ENCODE assay signal across 8 cellular contexts in genomic region chr11:134207538-134208239, GRCh38. TPM values are rescaled to one million over a fixed set of nuclear protein-coding genes. Genes with fewer than 3 reads are reported as not detected.
DNase-seq lines count a peak whose midpoint lies in the region; ATAC-seq and TF ChIP-seq lines count a peak whose summit lies in the region.

No MANE protein-coding gene starts in this region.

- H3K4me3 Mint-ChIP-seq in HFFc6 (no peak overlapping the region), endothelial cell (ENCODE audit: unreplicated experiment) (no peak overlapping the region)

- no peaks in the 10 kb centered on the region for H3K4me1 ChIP-seq in psoas muscle

- no peak overlapping the region for H3K4me3 ChIP-seq in AG09309 (ENCODE audit: control insufficient read depth, low read depth, low read length)
- no peak overlapping the region for H3K4me3 ChIP-seq in psoas muscle

- WGBS in psoas muscle, 3 donors = 88 to 92% (median 89%) methylated on average over 16 of the region's 16 CpGs

- no peaks in the 10 kb centered on the region for H3K27me3 ChIP-seq in psoas muscle (ENCODE audit: insufficient read depth in 3 of 3, low read length in 2 of 3)

- H3K27ac ChIP-seq in psoas muscle = no peak overlapping the region

- peaks cover 0 to 65% of the 10 kb centered on the region in 2 donors for H3K36me3 ChIP-seq in psoas muscle (ENCODE audit: insufficient read depth in 1 of 2, low read depth in 1 of 2)

- TF ChIP-seq CTCF in AG09309 (IDR thresholded peaks at IDR 0.05; ENCODE audit: control insufficient read depth, insufficient read depth, low read depth, low read length, missing control alignments) (peak; percentile 65), HFFc6 (IDR thresholded peaks at IDR 0.05) (peak; percentile 90), endothelial cell (IDR thresholded peaks at IDR 0.05; ENCODE audit: unreplicated experiment) (peak; percentile 92), psoas muscle (IDR thresholded peaks at IDR 0.05) (peak; percentile 52)

- peaks cover 20% of the 10 kb centered on the region for H3K36me3 Mint-ChIP-seq in HFFc6 (ENCODE audit: low read depth)
- H3K36me3 Mint-ChIP-seq in endothelial cell (ENCODE audit: low read depth, unreplicated experiment) = peaks cover 22% of the 10 kb centered on the region

- ATAC-seq in psoas muscle (no peak), esophagus mucosa (no peak), HG02973 (IDR thresholded peaks at IDR 0.05; ENCODE audit: unreplicated experiment) (no peak), GM19328 (IDR thresholded peaks at IDR 0.05; ENCODE audit: unreplicated experiment) (no peak)

- H3K27ac Mint-ChIP-seq in HFFc6 (no peak overlapping the region), endothelial cell (ENCODE audit: unreplicated experiment) (no peak overlapping the region)

- H3K9me3 Mint-ChIP-seq in HFFc6 = no peaks in the 10 kb centered on the region
- H3K9me3 Mint-ChIP-seq in endothelial cell (ENCODE audit: unreplicated experiment) = no peaks in the 10 kb centered on the region

- H3K9me3 ChIP-seq in psoas muscle = no peaks in the 10 kb centered on the region

- H3K27me3 Mint-ChIP-seq in HFFc6 (ENCODE audit: insufficient read depth) (no peaks in the 10 kb centered on the region; the same call in 1 of the 2 replicates), endothelial cell (ENCODE audit: unreplicated experiment) (no peaks in the 10 kb centered on the region)

- DNase-seq in AG09309 (ENCODE audit: low read depth) (no peak), HFFc6 (peak; percentile 6), endothelial cell (ENCODE audit: low spot score) (peak; percentile 68), psoas muscle (peak; percentile 29 to 58)
- peak; percentile 55 to 61 for DNase-seq in activated CD4-positive, alpha-beta T cell treated with anti-CD3 and anti-CD28 coated beads, Interleukin-2, amount 50 U/mL, for 4 hours

- H3K4me1 Mint-ChIP-seq in HFFc6 (ENCODE audit: low read depth) = peaks cover 11% of the 10 kb centered on the region
- no peaks in the 10 kb centered on the region for H3K4me1 Mint-ChIP-seq in endothelial cell (ENCODE audit: unreplicated experiment)

- intact Hi-C loops in psoas muscle (cut with DNase I) = no loop called here

RNA-seq across cellular contexts. Expression of gene NCAPD3, which starts 16.1 kb away (rescaled TPM):
- total RNA-seq in HFFc6 (2021; fragmentation: NEBNext Ultra II Directional; extraction: Animal tissue kit (Norgen Biotek cat#: 25700)) = 10 to 100 TPM; 19.6 to 31.1 (median 29.4) TPM
- total RNA-seq in endothelial cell (ENCODE audit: unreplicated experiment) (25.4 TPM), psoas muscle (1 to 10 TPM; 5.3 to 7.6 (median 5.7) TPM), esophagus mucosa (13.1 TPM)
- polyA plus RNA-seq in psoas muscle = 1 to 10 TPM; 2.8 to 8.7 (median 3.0) TPM

RNA-seq across cellular contexts. Expression of gene VPS26B, which starts 16.8 kb away (rescaled TPM):
- total RNA-seq in HFFc6 (2021; fragmentation: NEBNext Ultra II Directional; extraction: Animal tissue kit (Norgen Biotek cat#: 25700)) = 10 to 100 TPM; 36.5 to 45.0 (median 39.1) TPM
- 132 TPM for total RNA-seq in endothelial cell (ENCODE audit: unreplicated experiment)
- 10 to 100 TPM; 12.2 to 21.8 (median 18.5) TPM for total RNA-seq in psoas muscle
- polyA plus RNA-seq in psoas muscle = 10 to 100 TPM; 14.0 to 34.8 (median 22.7) TPM
- 24.1 TPM for total RNA-seq in esophagus mucosa

RNA-seq across cellular contexts. Expression of gene THYN1, which starts 45.5 kb away (rescaled TPM):
- total RNA-seq in HFFc6 (2021; fragmentation: NEBNext Ultra II Directional; extraction: Animal tissue kit (Norgen Biotek cat#: 25700)) = 10 to 100 TPM; 32.7 to 36.8 (median 34.2) TPM
- total RNA-seq in endothelial cell (ENCODE audit: unreplicated experiment) = 42.5 TPM
- 10 to 100 TPM; 14.9 to 31.6 (median 16.8) TPM for total RNA-seq in psoas muscle
- 10 to 100 TPM; 20.4 to 33.5 (median 26.9) TPM for polyA plus RNA-seq in psoas muscle
- total RNA-seq in esophagus mucosa = 20.0 TPM

RNA-seq across cellular contexts. Expression of gene ACAD8, which starts 45.7 kb away (rescaled TPM):
- total RNA-seq in HFFc6 (2021; fragmentation: NEBNext Ultra II Directional; extraction: Animal tissue kit (Norgen Biotek cat#: 25700)) = 10 to 100 TPM; 11.8 to 15.7 (median 13.8) TPM
- total RNA-seq in endothelial cell (ENCODE audit: unreplicated experiment) = 33.5 TPM
- total RNA-seq in psoas muscle = 10 to 100 TPM; 22.9 to 33.9 (median 30.1) TPM
- 10 to 100 TPM; 20.4 to 34.6 (median 28.2) TPM for polyA plus RNA-seq in psoas muscle
- total RNA-seq in esophagus mucosa = 13.9 TPM
